Comparison of ENCODE assay signal across 17 cellular contexts in the genomic region with DNA sequence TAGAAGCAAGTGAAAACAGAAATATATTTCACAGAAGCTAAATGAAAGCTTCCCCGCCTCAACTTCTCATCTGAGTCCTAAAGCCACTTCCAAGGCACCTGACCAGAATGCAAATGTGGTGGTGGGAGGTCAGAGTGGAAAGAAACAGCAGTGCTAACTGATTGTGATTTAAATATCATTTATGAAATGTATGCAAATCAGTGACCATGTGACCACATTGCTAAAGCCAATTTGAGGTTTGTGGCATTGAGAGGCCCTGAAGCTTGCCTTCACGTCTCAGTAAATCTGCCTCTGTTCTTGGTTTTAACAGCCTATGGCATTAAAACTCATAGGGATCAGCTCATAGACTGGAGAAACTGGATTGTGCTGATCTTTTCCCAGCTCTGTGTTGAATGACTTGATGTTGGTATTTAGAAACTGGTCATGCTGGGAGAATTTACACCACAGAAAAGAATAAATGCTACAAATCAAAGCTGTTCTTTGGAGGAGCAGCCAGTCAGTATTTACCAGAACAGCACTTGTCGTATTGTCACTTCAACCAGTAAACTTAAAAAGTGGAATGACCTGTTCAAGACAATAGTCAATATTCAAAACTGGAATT.
DNase-seq lines count a peak whose midpoint lies in the region; ATAC-seq, FAIRE-seq and TF ChIP-seq lines count a peak whose summit lies in the region.
"Had no signal": no experiment of that assay in that cellular context is flagged by ENCODE, and none has a peak within 500 bp of the region (broad histone marks: within the 10 kb centered on the region; RNA-seq: fewer than 3 reads in every experiment).

No MANE protein-coding gene starts in this region.

- no peaks in the 10 kb centered on the region for H3K27me3 ChIP-seq in left lung
- no peaks in the 10 kb centered on the region for H3K27me3 ChIP-seq in SJCRH30
- H3K27me3 ChIP-seq: body of pancreas, colonic mucosa had no signal

- H3K4me1 ChIP-seq in left lung (no peaks in the 10 kb centered on the region), SJCRH30 (no peaks in the 10 kb centered on the region)
- H3K4me1 ChIP-seq: body of pancreas, colonic mucosa, left ventricle myocardium inferior had no signal

- ATAC-seq in HG02642 (IDR thresholded peaks at IDR 0.05; ENCODE audit: poor library complexity, unreplicated experiment) (peak; percentile 61), left lung (peak; percentile 63), GM21529 (IDR thresholded peaks at IDR 0.05; ENCODE audit: unreplicated experiment) (no peak), GM21447 (IDR thresholded peaks at IDR 0.05; ENCODE audit: unreplicated experiment) (no peak)
- ATAC-seq: body of pancreas had no signal

- no peak for FAIRE-seq in GM12891 (lab: Jason Lieb, UNC)
- FAIRE-seq: small intestine had no signal

- H3K9me3 ChIP-seq in left lung, result no peaks in the 10 kb centered on the region
- no peaks in the 10 kb centered on the region for H3K9me3 ChIP-seq in SJCRH30 (replicated peaks)
- H3K9me3 ChIP-seq: body of pancreas, colonic mucosa, left ventricle myocardium inferior had no signal

- H3K4me3 ChIP-seq in left lung (no peak overlapping the region), SJCRH30 (no peak overlapping the region)
- H3K4me3 ChIP-seq: body of pancreas, colonic mucosa, left ventricle myocardium inferior had no signal

- H3K36me3 ChIP-seq in left lung (no peaks in the 10 kb centered on the region), SJCRH30 (no peaks in the 10 kb centered on the region)
- H3K36me3 ChIP-seq: colonic mucosa, left ventricle myocardium inferior had no signal

- intact Hi-C loops in left lung (cut with DNase I), result no loop called here

- TF ChIP-seq CTCF in left lung (IDR thresholded peaks at IDR 0.05), result no peak

- H3K27ac ChIP-seq in left lung (no peak overlapping the region), SJCRH30 (no peak overlapping the region)
- H3K27ac ChIP-seq: body of pancreas, colonic mucosa, left ventricle myocardium inferior had no signal

- DNase-seq in GM12891 (ENCODE audit: insufficient read length, low spot score), result no peak
- peak; percentile 25 for DNase-seq in M059J (ENCODE audit: low read depth)
- DNase-seq in left lung, result no peak
- DNase-seq in SJCRH30, result no peak
- no peak for DNase-seq in Kasumi-1 (lab: John Stamatoyannopoulos, UW)
- DNase-seq: activated naive CD4-positive, alpha-beta T cell treated with anti-CD3 and anti-CD28 coated beads, Interleukin-2, amount 50 U/mL, for 16 hours; body of pancreas; colonic mucosa; foreskin fibroblast; left ventricle myocardium inferior; NCI-H1694; NCI-H510A; posterior cingulate gyrus; small intestine had no signal

- no peak for TF ChIP-seq POLR2A in GM12891 (IDR thresholded peaks at IDR 0.05; ENCODE audit: low read depth, low read length)

TF ChIP-seq in GM12891, 5 proteins besides CTCF, POLR2A, EP300 and RAD21:
- no peak for TF ChIP-seq TAF1 (IDR thresholded peaks at IDR 0.05; ENCODE audit: low read depth, low read length)
- TF ChIP-seq PAX5 (IDR thresholded peaks at IDR 0.05; ENCODE audit: insufficient read depth, low read length, severe bottlenecking), result no peak
- peak; percentile 39; the same call in 1 of the 2 replicates for TF ChIP-seq POU2F2 (IDR thresholded peaks at IDR 0.05; ENCODE audit: low read depth, low read length)
- no peak for TF ChIP-seq POLR2AphosphoS5 (IDR thresholded peaks at IDR 0.05; ENCODE audit: low read depth, low read length)

Comparison
In these comparisons a context has a peak if more than half of its experiments do, and no peak if none do; other contexts are left out.
1. ATAC-seq: peak in HG02642 (single experiment) and left lung (single experiment); none in GM21529 (single experiment) and GM21447 (single experiment).